In genomic region chr3:161104561-161105551, GRCh38 we compare ENCODE assay signal across 8 cellular contexts. TPM values are rescaled to one million over a fixed set of nuclear protein-coding genes. Genes with fewer than 3 reads are reported as not detected.
DNase-seq lines count a peak whose midpoint lies in the region; ATAC-seq and TF ChIP-seq lines count a peak whose summit lies in the region.

Gene B3GALNT1, minus strand, starts transcription at chr3:161105349. Its CDS starts 18,595 bp downstream, at chr3:161086754.

- H3K27ac ChIP-seq in left lung = peak within 1 kb of the TSS; percentile 70 to 82

- peak within 1 kb of the TSS; percentile 73 to 88 for H3K4me3 ChIP-seq in left lung

- no peak for TF ChIP-seq CTCF in GM20000 (IDR thresholded peaks at IDR 0.05; ENCODE audit: extremely low read depth, missing control alignments)
- TF ChIP-seq CTCF in left lung (IDR thresholded peaks at IDR 0.05) = no peak

- intact Hi-C loops in left lung (cut with DNase I) = no loop called here

- H3K9me3 ChIP-seq in left lung = no peaks in the 10 kb centered on the region

- H3K9me3 Mint-ChIP-seq in T-cell = no peaks in the 10 kb centered on the region

- POLR2A ChIA-PET in T-cell (lab: Charles Lee) = no interaction called here

- H3K4me1 ChIP-seq in left lung = peaks cover 0 to 13% of the 10 kb centered on the region in 2 donors

- peaks cover 6 to 12% (median 7%) of the 10 kb centered on the region in 3 donors for H3K4me1 Mint-ChIP-seq in T-cell

- no peaks in the 10 kb centered on the region for H3K36me3 ChIP-seq in left lung

- peak; percentile 67 for DNase-seq in Daoy (ENCODE audit: low read depth)
- DNase-seq in GM20000 (ENCODE audit: low spot score) = peak; percentile 70
- DNase-seq in T-cell = peak in 13 of 34 experiments; percentile 2 to 26 (median 4)
- DNase-seq in dermis microvascular lymphatic vessel endothelial cell (ENCODE audit: low read depth in 2 of 2) = peak; percentile 10 to 46
- DNase-seq in left lung = peak; percentile 62 to 90
- peak; percentile 21 for DNase-seq in stimulated activated CD4-positive, alpha-beta T cell treated with anti-CD3 and anti-CD28 coated beads, Interleukin-4, amount 100 ng/mL, for 1 hour
- DNase-seq in SIG-M5 treated with dmso at 0.1 percent for 504 hours (lab: John Stamatoyannopoulos, UW; ENCODE audit: unreplicated experiment) = no peak

- peaks cover 17 to 32% of the 10 kb centered on the region in 2 donors for H3K27me3 Mint-ChIP-seq in T-cell

- H3K4me3 Mint-ChIP-seq in T-cell = peak within 1 kb of the TSS; percentile 59 to 63 (median 60)

- no peak within 1 kb of the TSS for H3K27ac Mint-ChIP-seq in T-cell

- CTCF ChIA-PET in T-cell (lab: Charles Lee) = no interaction called here

- H3K27me3 ChIP-seq in left lung = peaks cover 0 to 12% of the 10 kb centered on the region in 2 donors

- ATAC-seq in HG03575 (IDR thresholded peaks at IDR 0.05; ENCODE audit: extremely low read depth, insufficient number of reproducible peaks, low FRiP score, unreplicated experiment) (peak; percentile 54), T-cell (replicated peaks in 1 of 4) (peak; percentile 54 to 68 (median 61)), left lung (peak; percentile 83)

- H3K36me3 Mint-ChIP-seq in T-cell = no peaks in the 10 kb centered on the region

RNA-seq across cellular contexts. Expression of gene B3GALNT1, which starts in this region (rescaled TPM):
- 23.1 and 28.4 TPM in 2 replicates for total RNA-seq in Daoy (2014; rRNA removed; shearing (Covaris generic))
- total RNA-seq in T-cell (1 to 10 TPM in 1 of 5 donors, under 1 TPM in 4; 0.50 to 1.4 (median 0.60) TPM), dermis microvascular lymphatic vessel endothelial cell (11.9 and 12.9 TPM in 2 replicates), left lung (10 to 100 TPM; 21.6 to 21.8 TPM)
